Comparison of ENCODE assay signal across 18 cellular contexts in the genomic region with DNA sequence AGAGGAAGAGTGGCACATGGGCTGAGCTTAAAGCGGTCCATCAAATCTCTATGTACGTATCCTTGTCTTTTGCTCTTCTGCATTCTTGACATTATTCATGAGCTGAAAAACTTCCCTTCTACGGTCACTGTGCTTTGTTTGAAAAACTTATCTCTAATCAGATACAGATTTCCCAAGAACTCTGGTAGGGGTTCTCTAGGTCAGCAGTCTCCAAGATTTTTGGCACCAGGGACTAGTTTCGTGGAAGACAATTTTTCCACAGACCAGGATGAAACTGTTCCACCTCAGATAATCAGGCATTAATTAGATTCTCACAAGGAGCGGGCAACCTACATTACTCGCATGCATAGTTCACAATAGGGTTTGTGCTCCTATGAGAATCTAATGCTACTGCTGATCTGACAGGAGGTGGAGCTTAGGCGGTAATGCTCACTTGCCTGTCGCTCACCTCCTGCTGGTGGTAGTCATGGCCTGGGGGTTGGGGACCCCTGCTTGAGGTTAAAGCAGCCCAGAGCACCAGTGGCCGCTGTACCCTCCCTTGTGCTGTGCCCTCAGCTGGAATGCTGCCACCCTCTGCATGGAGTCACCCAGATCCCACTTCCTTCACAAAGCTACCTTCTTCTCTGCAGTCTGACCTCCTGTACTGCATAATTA. TPM values are rescaled to one million over a fixed set of nuclear protein-coding genes. Genes with fewer than 3 reads are reported as not detected.
DNase-seq lines count a peak whose midpoint lies in the region; ATAC-seq and TF ChIP-seq lines count a peak whose summit lies in the region.
"Had no signal": no experiment of that assay in that cellular context is flagged by ENCODE, and none has a peak within 500 bp of the region (broad histone marks: within the 10 kb centered on the region; RNA-seq: fewer than 3 reads in every experiment).

No MANE protein-coding gene starts in this region.

- H3K27ac ChIP-seq in RWPE2 (ENCODE audit: poor library complexity, severe bottlenecking) (peak overlapping the region; percentile 73), endodermal cell (ENCODE audit: low read depth, low read length) (no peak overlapping the region), neural progenitor cell (no peak overlapping the region)
- H3K27ac ChIP-seq: ascending aorta, BLaER1, HL-60 had no signal

- no peak overlapping the region for H3K9ac ChIP-seq in endodermal cell (ENCODE audit: extremely low read depth, low read length, poor library complexity, severe bottlenecking)
- H3K9ac ChIP-seq in neural progenitor cell = no peak overlapping the region
- H3K9ac ChIP-seq: BLaER1 had no signal

- TF ChIP-seq CTCF in RWPE2 (IDR thresholded peaks at IDR 0.05; ENCODE audit: poor library complexity, severe bottlenecking) (no peak), endodermal cell (conservative IDR thresholded peaks at IDR 0.05) (peak; percentile 49), neural progenitor cell (IDR thresholded peaks at IDR 0.05) (no peak)

- 58 to 75% methylated on average over 6 to 9 of the region's 9 CpGs for WGBS in endodermal cell (ENCODE audit: insufficient coverage in 1 of 2, insufficient read length in 1 of 2), 2 experiments

- peaks cover 14% of the 10 kb centered on the region for H3K36me3 Mint-ChIP-seq in endodermal cell (ENCODE audit: low read depth)
- peaks cover 16% of the 10 kb centered on the region for H3K36me3 Mint-ChIP-seq in neural progenitor cell

- DNase-seq in EH (ENCODE audit: low read depth) = peak; percentile 63
- DNase-seq in RWPE2 (ENCODE audit: low spot score) = no peak
- peak; percentile 63 for DNase-seq in endodermal cell
- peak; percentile 53 for DNase-seq in neural progenitor cell (ENCODE audit: low spot score)
- DNase-seq in SW480 (ENCODE audit: low spot score) = no peak
- DNase-seq: activated CD4-positive, CD25-positive, alpha-beta regulatory T cell; DMS79; effector CD4-positive, alpha-beta T cell; HCEC 1CT; NCI-H1694 treated with DMSO at 0.1 percent for 48 hours; NCI-H524 treated with DMSO at 0.1 percent for 48 hours; spleen; SW 1271 had no signal

- peak overlapping the region; percentile 12 for H3K4me2 ChIP-seq in neural progenitor cell
- H3K4me2 ChIP-seq: BLaER1 had no signal

- no peaks in the 10 kb centered on the region for H3K79me2 ChIP-seq in neural progenitor cell (ENCODE audit: low read depth)

- H3K27me3 Mint-ChIP-seq in endodermal cell (ENCODE audit: insufficient read depth) (no peaks in the 10 kb centered on the region), neural progenitor cell (ENCODE audit: insufficient read depth, low read depth) (peaks cover under 1% of the 10 kb centered on the region)

- H3K27ac Mint-ChIP-seq in endodermal cell (peak overlapping the region; percentile 10), neural progenitor cell (peak overlapping the region; percentile 77)

- H3K9me3 Mint-ChIP-seq in endodermal cell (no peaks in the 10 kb centered on the region), neural progenitor cell (no peaks in the 10 kb centered on the region)

- no peaks in the 10 kb centered on the region for H3K9me3 ChIP-seq in RWPE2 (ENCODE audit: severe bottlenecking)
- no peaks in the 10 kb centered on the region for H3K9me3 ChIP-seq in endodermal cell (ENCODE audit: control insufficient read depth, low read length)
- H3K9me3 ChIP-seq in neural progenitor cell (ENCODE audit: low read depth) = no peaks in the 10 kb centered on the region
- H3K9me3 ChIP-seq: ascending aorta, BLaER1, spleen had no signal

- H4K20me1 ChIP-seq in neural progenitor cell (ENCODE audit: low read depth) = no peaks in the 10 kb centered on the region
- H4K20me1 ChIP-seq: BLaER1 had no signal

- no peak overlapping the region for H2AFZ ChIP-seq in neural progenitor cell (replicated peaks)

- H3K4me1 ChIP-seq in RWPE2 (ENCODE audit: insufficient read depth, poor library complexity, severe bottlenecking) = peaks cover 44% of the 10 kb centered on the region
- H3K4me1 ChIP-seq in endodermal cell (ENCODE audit: control insufficient read depth, insufficient read depth, low read length) = peaks cover 40% of the 10 kb centered on the region
- peaks cover 11% of the 10 kb centered on the region for H3K4me1 ChIP-seq in neural progenitor cell
- H3K4me1 ChIP-seq: BLaER1 had no signal

- ATAC-seq in RWPE2 (ENCODE audit: low read depth) = no peak
- ATAC-seq in GM19035 (IDR thresholded peaks at IDR 0.05; ENCODE audit: unreplicated experiment) = no peak
- ATAC-seq in GM18867 (IDR thresholded peaks at IDR 0.05; ENCODE audit: unreplicated experiment) = no peak

- H3K4me3 Mint-ChIP-seq in endodermal cell = no peak overlapping the region
- no peak overlapping the region for H3K4me3 Mint-ChIP-seq in neural progenitor cell

- H3K4me3 ChIP-seq in RWPE2 (ENCODE audit: severe bottlenecking) (no peak overlapping the region), endodermal cell (ENCODE audit: low read length) (peak overlapping the region; percentile 22), neural progenitor cell (no peak overlapping the region)
- H3K4me3 ChIP-seq: ascending aorta, BLaER1, spleen had no signal

- no peaks in the 10 kb centered on the region for H3K27me3 ChIP-seq in RWPE2 (ENCODE audit: insufficient read depth, poor library complexity, severe bottlenecking)
- H3K27me3 ChIP-seq in endodermal cell (ENCODE audit: control insufficient read depth, insufficient read depth, low read length, poor library complexity, severe bottlenecking) = no peaks in the 10 kb centered on the region
- no peaks in the 10 kb centered on the region for H3K27me3 ChIP-seq in neural progenitor cell
- H3K27me3 ChIP-seq: ascending aorta, BLaER1, spleen had no signal

- H3K36me3 ChIP-seq in RWPE2 (ENCODE audit: low read depth) = peaks cover 27% of the 10 kb centered on the region
- peaks cover 25% of the 10 kb centered on the region for H3K36me3 ChIP-seq in endodermal cell (ENCODE audit: control insufficient read depth, insufficient read depth, low read length)
- no peaks in the 10 kb centered on the region for H3K36me3 ChIP-seq in neural progenitor cell

- H3K4me1 Mint-ChIP-seq in endodermal cell (peaks cover 66% of the 10 kb centered on the region), neural progenitor cell (peaks cover 42% of the 10 kb centered on the region)

- no peaks in the 10 kb centered on the region for H3F3A ChIP-seq in neural progenitor cell (ENCODE audit: low read depth)

RNA-seq across cellular contexts. Expression of gene AK2, which starts 30.7 kb away (rescaled TPM):
- 100 to 1,000 TPM; 114 to 118 TPM for total RNA-seq in endodermal cell
- polyA plus RNA-seq in endodermal cell (2013, experiment 1 of 2) = 131 TPM
- 97.3 TPM for polyA plus RNA-seq in endodermal cell (2013, experiment 2 of 2)
- total RNA-seq in neural progenitor cell (ENCODE audit: low replicate concordance) = 85.5 and 128 TPM in 2 replicates

RNA-seq across cellular contexts. Expression of gene RNF19B, which starts 41.3 kb away (rescaled TPM):
- 10 to 100 TPM; 17.8 TPM for total RNA-seq in endodermal cell
- 13.1 TPM for polyA plus RNA-seq in endodermal cell (2013, experiment 1 of 2)
- 12.7 TPM for polyA plus RNA-seq in endodermal cell (2013, experiment 2 of 2)
- 11.5 and 14.2 TPM in 2 replicates for total RNA-seq in neural progenitor cell (ENCODE audit: low replicate concordance)

Comparison
In these comparisons a context has a peak if more than half of its experiments do, and no peak if none do; other contexts are left out.
1. DNase-seq: peak in EH (single experiment), endodermal cell (single experiment) and neural progenitor cell (single experiment); none in RWPE2 (single experiment) and SW480 (single experiment).